ENCODE assay signal across 8 cellular contexts in genomic region chr1:7549277-7549676, GRCh38.
DNase-seq lines count a peak whose midpoint lies in the region; ATAC-seq, FAIRE-seq and TF ChIP-seq lines count a peak whose summit lies in the region.

No MANE protein-coding gene starts in this region.

- H3K36me3 ChIP-seq in DND-41 (ENCODE audit: insufficient read depth, low read length) (no peaks in the 10 kb centered on the region), adipocyte (ENCODE audit: control insufficient read depth, insufficient read depth, low read length, severe bottlenecking) (no peaks in the 10 kb centered on the region), mesendoderm (ENCODE audit: control insufficient read depth, insufficient read depth, low read length) (no peaks in the 10 kb centered on the region)

- H3K27me3 ChIP-seq in DND-41 (ENCODE audit: insufficient read depth, low read length, poor library complexity), result no peaks in the 10 kb centered on the region
- H3K27me3 ChIP-seq in adipocyte (replicated peaks; ENCODE audit: control insufficient read depth, insufficient read depth, low read length), result peaks cover 34% of the 10 kb centered on the region
- H3K27me3 ChIP-seq in mesendoderm (ENCODE audit: insufficient read depth, low read length, poor library complexity), result no peaks in the 10 kb centered on the region
- no peaks in the 10 kb centered on the region for H3K27me3 ChIP-seq in CD4-positive, alpha-beta T cell (ENCODE audit: control insufficient read depth, insufficient read depth, low read length)

- H3K18ac ChIP-seq in mesendoderm (ENCODE audit: low read length), result peak overlapping the region; percentile 53

- intact Hi-C loops in CD4-positive, alpha-beta T cell (cut with DNase I, micrococcal nuclease), result no loop called here

- no peak overlapping the region for H3K27ac Mint-ChIP-seq in CD4-positive, alpha-beta T cell

- no CpG with 5 or more reads among the region's 6 CpGs for WGBS in mesendoderm (ENCODE audit: extremely low coverage, insufficient coverage, low lambda C conversion rate)

- H3K4me3 Mint-ChIP-seq in CD4-positive, alpha-beta T cell, result no peak overlapping the region

- ATAC-seq in DND-41 (ENCODE audit: insufficient read depth, low read depth), result peak; percentile 60; the same call in 2 of the 3 replicates
- ATAC-seq in CD4-positive, alpha-beta T cell (ENCODE audit: poor library complexity), result no peak
- no peak for ATAC-seq in HG02623 (IDR thresholded peaks at IDR 0.05; ENCODE audit: unreplicated experiment)

- no peak for TF ChIP-seq CTCF in DND-41 (IDR thresholded peaks at IDR 0.05; ENCODE audit: borderline replicate concordance, extremely low read depth, low read length, poor library complexity, severe bottlenecking)
- TF ChIP-seq CTCF in CD4-positive, alpha-beta T cell (IDR thresholded peaks at IDR 0.05), result no peak

- H3K36me3 Mint-ChIP-seq in CD4-positive, alpha-beta T cell (ENCODE audit: low read depth), result no peaks in the 10 kb centered on the region

- no peak overlapping the region for H2BK120ac ChIP-seq in mesendoderm (ENCODE audit: low read depth, low read length)

- H3K27me3 Mint-ChIP-seq in CD4-positive, alpha-beta T cell, result peaks cover 17% of the 10 kb centered on the region

- no peaks in the 10 kb centered on the region for H3K9me3 Mint-ChIP-seq in CD4-positive, alpha-beta T cell

- no peak overlapping the region for H3K23ac ChIP-seq in mesendoderm (ENCODE audit: low read length)

- H3K9me3 ChIP-seq in DND-41 (ENCODE audit: insufficient read depth, low read length, severe bottlenecking) (no peaks in the 10 kb centered on the region), adipocyte (ENCODE audit: control insufficient read depth, low read length) (peaks cover 5% of the 10 kb centered on the region)
- H3K9me3 ChIP-seq in CD4-positive, alpha-beta T cell (ENCODE audit: control insufficient read depth, low read length), result no peaks in the 10 kb centered on the region

- H4K5ac ChIP-seq in mesendoderm (ENCODE audit: low read length), result no peak overlapping the region

- no peak overlapping the region for H2BK15ac ChIP-seq in mesendoderm (replicated peaks; ENCODE audit: low read depth)

- FAIRE-seq in frontal cortex (lab: Jason Lieb, UNC), result no peak

- CTCF ChIA-PET in CD4-positive, alpha-beta T cell (lab: Charles Lee), result no interaction called here

- POLR2A ChIA-PET in CD4-positive, alpha-beta T cell (lab: Charles Lee), result no interaction called here

- no peak overlapping the region for H3K4me3 ChIP-seq in DND-41 (ENCODE audit: low read depth in 1 of 2, low read length in 2 of 2)
- H3K4me3 ChIP-seq in adipocyte (ENCODE audit: low read length), result no peak overlapping the region
- H3K4me3 ChIP-seq in mesendoderm (ENCODE audit: low read length), result no peak overlapping the region

- H3K27ac ChIP-seq in DND-41 (ENCODE audit: low read length), result no peak overlapping the region
- H3K27ac ChIP-seq in mesendoderm (ENCODE audit: low read depth, low read length), result no peak overlapping the region
- H3K27ac ChIP-seq in CD4-positive, alpha-beta T cell (ENCODE audit: low read depth, low read length), result no peak overlapping the region

- H3K79me2 ChIP-seq in DND-41 (ENCODE audit: insufficient read depth, low read length), result no peaks in the 10 kb centered on the region
- H3K79me2 ChIP-seq in mesendoderm (ENCODE audit: control insufficient read depth, insufficient read depth, low read length), result no peaks in the 10 kb centered on the region

- no peak overlapping the region for H2AK5ac ChIP-seq in mesendoderm (ENCODE audit: low read length)

- DNase-seq in DND-41 (peak; percentile 15), LoVo (ENCODE audit: low spot score) (peak; percentile 91), adipocyte (ENCODE audit: low read depth) (peak; percentile 82), mesendoderm (peak; percentile 80), cerebellar nuclear complex (lab: John Stamatoyannopoulos, UW) (no peak), frontal cortex (ENCODE audit: low spot score in 2 of 2) (no peak)
- DNase-seq in CD4-positive, alpha-beta T cell, result no peak

- H3K9ac ChIP-seq in DND-41 (ENCODE audit: low read depth, low read length), result no peak overlapping the region
- no peak overlapping the region for H3K9ac ChIP-seq in adipocyte (ENCODE audit: low read length)
- H3K9ac ChIP-seq in mesendoderm (ENCODE audit: low read length), result no peak overlapping the region

- H4K8ac ChIP-seq in mesendoderm (ENCODE audit: low read depth, low read length), result no peak overlapping the region

- no peak overlapping the region for H3K56ac ChIP-seq in mesendoderm (ENCODE audit: low read length)

- H2AFZ ChIP-seq in DND-41 (ENCODE audit: low read depth, low read length), result no peak overlapping the region

- peaks cover 5% of the 10 kb centered on the region; the same call in 1 of the 2 replicates for H3K4me1 ChIP-seq in DND-41 (ENCODE audit: insufficient read depth, low read length)
- H3K4me1 ChIP-seq in adipocyte (ENCODE audit: control insufficient read depth, insufficient read depth, low read length), result peaks cover 5% of the 10 kb centered on the region
- H3K4me1 ChIP-seq in mesendoderm (ENCODE audit: control insufficient read depth, low read depth, low read length), result peaks cover 3% of the 10 kb centered on the region

- H2BK5ac ChIP-seq in mesendoderm (ENCODE audit: low read length), result no peak overlapping the region

- H3K79me1 ChIP-seq in mesendoderm (ENCODE audit: low read length), result no peaks in the 10 kb centered on the region

- H3K4me2 ChIP-seq in DND-41 (ENCODE audit: insufficient read depth, low read length) (no peak overlapping the region), mesendoderm (ENCODE audit: low read length) (no peak overlapping the region)

- H3K4ac ChIP-seq in mesendoderm (ENCODE audit: low read depth, low read length), result no peak overlapping the region

- H3K4me1 Mint-ChIP-seq in CD4-positive, alpha-beta T cell (ENCODE audit: low read depth), result no peaks in the 10 kb centered on the region

- H4K20me1 ChIP-seq in DND-41 (ENCODE audit: insufficient read depth, low read length), result no peaks in the 10 kb centered on the region

Comparison
In these comparisons a context has a peak if more than half of its experiments do, and no peak if none do; other contexts are left out.
1. DNase-seq: peak in DND-41 (single experiment), LoVo (single experiment), adipocyte (single experiment) and mesendoderm (single experiment); none in CD4-positive, alpha-beta T cell (0 of 10), cerebellar nuclear complex (0 of 2) and frontal cortex (0 of 2).